16 cellular contexts compared by ENCODE assay signal in genomic region chr12:42585175-42585845, GRCh38. TPM values are rescaled to one million over a fixed set of nuclear protein-coding genes. Genes with fewer than 3 reads are reported as not detected.
DNase-seq lines count a peak whose midpoint lies in the region; ATAC-seq and TF ChIP-seq lines count a peak whose summit lies in the region.
"Had no signal": no experiment of that assay in that cellular context is flagged by ENCODE, and none has a peak within 500 bp of the region (broad histone marks: within the 10 kb centered on the region; RNA-seq: fewer than 3 reads in every experiment).

No MANE protein-coding gene starts in this region.

- H3K4me2 ChIP-seq in GM23248 (ENCODE audit: unreplicated experiment) = peak overlapping the region; percentile 93

- in situ Hi-C loops in GM23248 (cut with MboI) = no loop called here

- H3K36me3 ChIP-seq in GM23248 (ENCODE audit: low read depth) (no peaks in the 10 kb centered on the region), adipocyte (ENCODE audit: control insufficient read depth, insufficient read depth, low read length, severe bottlenecking) (no peaks in the 10 kb centered on the region), psoas muscle (ENCODE audit: insufficient read depth in 1 of 2, low read depth in 1 of 2) (no peaks in the 10 kb centered on the region)
- H3K36me3 ChIP-seq: heart right ventricle, WERI-Rb-1 had no signal

- H3K4me3 ChIP-seq in GM23248 (peak overlapping the region; percentile 87; the same call in 1 of the 2 replicates), adipocyte (ENCODE audit: low read length) (peak overlapping the region; percentile 60), psoas muscle (peak overlapping the region; percentile 6)
- H3K4me3 ChIP-seq: body of pancreas had no signal

- no peaks in the 10 kb centered on the region for H3K9me2 ChIP-seq in GM23248 (ENCODE audit: insufficient read depth)

- H3K79me2 ChIP-seq in GM23248 (ENCODE audit: insufficient read depth) = peaks cover 92% of the 10 kb centered on the region

- no peak overlapping the region for H3K9ac ChIP-seq in GM23248
- H3K9ac ChIP-seq in adipocyte (ENCODE audit: low read length) = no peak overlapping the region

- ATAC-seq in foreskin keratinocyte (peak; percentile 7), psoas muscle (no peak), esophagus mucosa (no peak)
- ATAC-seq: body of pancreas, heart right ventricle had no signal

- H3K27me3 ChIP-seq in GM23248 (replicated peaks; ENCODE audit: insufficient read depth) = no peaks in the 10 kb centered on the region
- H3K27me3 ChIP-seq in adipocyte (replicated peaks; ENCODE audit: control insufficient read depth, insufficient read depth, low read length) = no peaks in the 10 kb centered on the region
- H3K27me3 ChIP-seq in foreskin keratinocyte = no peaks in the 10 kb centered on the region
- no peaks in the 10 kb centered on the region for H3K27me3 ChIP-seq in psoas muscle (ENCODE audit: insufficient read depth in 3 of 3, low read length in 2 of 3)
- H3K27me3 ChIP-seq: body of pancreas had no signal

- peaks cover 39% of the 10 kb centered on the region for H3F3A ChIP-seq in GM23248 (ENCODE audit: insufficient read depth)

- no peaks in the 10 kb centered on the region; the same call in 1 of the 2 replicates for H4K20me1 ChIP-seq in GM23248 (ENCODE audit: insufficient read depth)

- TF ChIP-seq CTCF in foreskin keratinocyte (conservative IDR thresholded peaks at IDR 0.05) (no peak), psoas muscle (IDR thresholded peaks at IDR 0.05) (no peak)

- H3K4me1 ChIP-seq in GM23248 (ENCODE audit: insufficient read depth) = peaks cover 49% of the 10 kb centered on the region
- peaks cover 63% of the 10 kb centered on the region for H3K4me1 ChIP-seq in adipocyte (ENCODE audit: control insufficient read depth, insufficient read depth, low read length)
- H3K4me1 ChIP-seq in foreskin keratinocyte = peaks cover 3% of the 10 kb centered on the region
- H3K4me1 ChIP-seq in psoas muscle = peaks cover 11% of the 10 kb centered on the region

- H3K9me3 ChIP-seq in GM23248 (ENCODE audit: low read depth) (no peaks in the 10 kb centered on the region), adipocyte (ENCODE audit: control insufficient read depth, low read length) (no peaks in the 10 kb centered on the region), psoas muscle (no peaks in the 10 kb centered on the region)
- H3K9me3 ChIP-seq: body of pancreas, heart right ventricle had no signal

- intact Hi-C loops in psoas muscle (cut with DNase I) = loop anchor here in 1 of 2 donors (10.0 kb wide), 1 partner anchor 159 kb away; no protein-coding TSS in a partner anchor

- H3K27ac ChIP-seq in GM23248 (0 out of 2 replicates have a peak overlapping the region, but pooled peaks have one; percentile 3), foreskin keratinocyte (no peak overlapping the region), psoas muscle (no peak overlapping the region)
- H3K27ac ChIP-seq: body of pancreas, WERI-Rb-1 had no signal

- WGBS in GM23248 (ENCODE audit: low coverage in 1 of 2, low lambda C conversion rate in 2 of 2, missing lambda C conversion rate in 2 of 2), 2 experiments = 72 to 73% methylated on average over 4 of the region's 4 CpGs
- WGBS in psoas muscle, 3 donors = 37 to 48% (median 39%) methylated on average over 4 of the region's 4 CpGs

- no peak overlapping the region for H2AFZ ChIP-seq in GM23248

- DNase-seq in GM23248 = peak; percentile 30
- no peak for DNase-seq in adipocyte (ENCODE audit: low read depth)
- peak in 1 of 2 donors; percentile 48 for DNase-seq in foreskin keratinocyte
- no peak for DNase-seq in psoas muscle
- no peak for DNase-seq in NCI-H446 treated with DMSO at 0.1 percent for 48 hours (lab: John Stamatoyannopoulos, UW)
- DNase-seq in NCI-H2081 (lab: John Stamatoyannopoulos, UW) = no peak
- no peak for DNase-seq in NCI-H2081 treated with DMSO at 0.1 percent for 48 hours (lab: John Stamatoyannopoulos, UW)
- DNase-seq: activated CD4-positive, alpha-beta T cell treated with anti-CD3 and anti-CD28 coated beads, Interleukin-2, amount 50 U/mL, for 1 hour; activated naive CD8-positive, alpha-beta T cell treated with anti-CD3 and anti-CD28 coated beads for 36 hours; body of pancreas; heart right ventricle; NCI-H526; occipital lobe; RPMI8226; WERI-Rb-1 had no signal

RNA-seq across cellular contexts. Expression of gene PRICKLE1, which starts 4.2 kb away (rescaled TPM):
- total RNA-seq in GM23248 (2014; rRNA removed; shearing (Covaris generic)) = 12.9 and 13.2 TPM in 2 replicates
- 25.2 and 25.7 TPM in 2 replicates for polyA plus RNA-seq in GM23248 (2016; fragmentation: Nextera tagmentation; extraction: Ambion mirVana)
- total RNA-seq in foreskin keratinocyte = 6.2 and 6.9 TPM in 2 replicates
- polyA plus RNA-seq in foreskin keratinocyte = 2.0 and 2.2 TPM in 2 replicates
- total RNA-seq in psoas muscle = 1 to 10 TPM; 1.7 to 7.6 (median 2.4) TPM
- 1 to 10 TPM in 1 of 3 donors, under 1 TPM in 2; 0.37 to 1.1 (median 0.79) TPM for polyA plus RNA-seq in psoas muscle
- total RNA-seq in esophagus mucosa = 1.4 TPM

Comparison
In these comparisons a context has a peak if more than half of its experiments do, and no peak if none do; other contexts are left out.
1. H3K4me3 ChIP-seq: peak in every context shown above with its lines; median percentile 87 in GM23248; 60 in adipocyte; 6 in psoas muscle.